In genomic region chr20:1997483-1998192, GRCh38 we compare ENCODE assay signal across 22 cellular contexts. TPM values are rescaled to one million over a fixed set of nuclear protein-coding genes. Genes with fewer than 3 reads are reported as not detected.
DNase-seq lines count a peak whose midpoint lies in the region; ATAC-seq and TF ChIP-seq lines count a peak whose summit lies in the region.
"Had no signal": no experiment of that assay in that cellular context is flagged by ENCODE, and none has a peak within 500 bp of the region (broad histone marks: within the 10 kb centered on the region; RNA-seq: fewer than 3 reads in every experiment).

No MANE protein-coding gene starts in this region.

- no peak overlapping the region for H3K27ac ChIP-seq in Peyer's patch
- H3K27ac ChIP-seq: BLaER1, C4-2B had no signal

- DNase-seq in WTC11 (ENCODE audit: low spot score) (no peak), ecto neural progenitor cell (ENCODE audit: low spot score) (peak; percentile 38), glutamatergic neuron (no peak), type B pancreatic cell (ENCODE audit: extremely low spot score, unreplicated experiment) (peak; percentile 49), nucleus accumbens (lab: John Stamatoyannopoulos, UW) (no peak), HUDEP-2 (lab: John Stamatoyannopoulos, UW; ENCODE audit: unreplicated experiment in 76 of 76) (no peak), Peyer's patch (no peak), HAP-1 (ENCODE audit: low spot score in 2 of 2) (no peak)
- DNase-seq: CD4-positive, CD25-positive, alpha-beta regulatory T cell; CD8-positive, alpha-beta T cell; DMS 273 treated with DMSO at 0.1 percent for 48 hours; DMS79; GF-D8; HFFc6 had no signal

- no peaks in the 10 kb centered on the region for H3K27me3 ChIP-seq in Peyer's patch
- peaks cover 46% of the 10 kb centered on the region for H3K27me3 ChIP-seq in HAP-1 (ENCODE audit: low read depth)

- H3K4me1 ChIP-seq in Peyer's patch, result no peaks in the 10 kb centered on the region
- H3K4me1 ChIP-seq in HAP-1, result no peaks in the 10 kb centered on the region
- H3K4me1 ChIP-seq: BLaER1 had no signal

- H3K27ac Mint-ChIP-seq in WTC11, result no peak overlapping the region
- H3K27ac Mint-ChIP-seq in glutamatergic neuron (ENCODE audit: unreplicated experiment), result no peak overlapping the region
- H3K27ac Mint-ChIP-seq in type B pancreatic cell, result no peak overlapping the region
- H3K27ac Mint-ChIP-seq: B cell; CD4-positive, CD25-positive, alpha-beta regulatory T cell; CD8-positive, alpha-beta T cell; HFFc6 had no signal

- H3K36me3 ChIP-seq in Peyer's patch (no peaks in the 10 kb centered on the region), HAP-1 (replicated peaks) (no peaks in the 10 kb centered on the region)
- H3K36me3 ChIP-seq: BLaER1 had no signal

- H3K4me1 Mint-ChIP-seq in WTC11 (peaks cover 17% of the 10 kb centered on the region), glutamatergic neuron (ENCODE audit: low read depth, unreplicated experiment) (no peaks in the 10 kb centered on the region), type B pancreatic cell (ENCODE audit: unreplicated experiment) (no peaks in the 10 kb centered on the region)
- H3K4me1 Mint-ChIP-seq: B cell; CD4-positive, CD25-positive, alpha-beta regulatory T cell had no signal

- no peak for TF ChIP-seq POLR2A in Peyer's patch (IDR thresholded peaks at IDR 0.05)

- in situ Hi-C loops in HAP-1 (cut with MboI; ENCODE audit: low sequenced_read_pairs), result no loop called here

- H3K27me3 Mint-ChIP-seq in WTC11 (ENCODE audit: low read depth), result peaks cover 5% of the 10 kb centered on the region
- H3K27me3 Mint-ChIP-seq in glutamatergic neuron (ENCODE audit: unreplicated experiment), result peaks cover 5% of the 10 kb centered on the region
- peaks cover 89% of the 10 kb centered on the region for H3K27me3 Mint-ChIP-seq in type B pancreatic cell

- POLR2A ChIA-PET in WTC11 (lab: Charles Lee), result no interaction called here

- CTCF ChIA-PET in WTC11 (lab: Charles Lee), result interaction anchor here (1.1 to 1.9 kb wide), 3 partner anchors 9 to 175 kb away, joined by 3 to 9 read pairs (median 5); no protein-coding TSS in a partner anchor

- H3K36me3 Mint-ChIP-seq in WTC11 (no peaks in the 10 kb centered on the region), glutamatergic neuron (ENCODE audit: unreplicated experiment) (no peaks in the 10 kb centered on the region), type B pancreatic cell (no peaks in the 10 kb centered on the region)
- H3K36me3 Mint-ChIP-seq: CD4-positive, CD25-positive, alpha-beta regulatory T cell; CD8-positive, alpha-beta T cell had no signal

- TF ChIP-seq CTCF in WTC11 (IDR thresholded peaks at IDR 0.05) (no peak), glutamatergic neuron (IDR thresholded peaks at IDR 0.05; ENCODE audit: partially characterized antibody, unreplicated experiment) (no peak), type B pancreatic cell (conservative IDR thresholded peaks at IDR 0.05) (no peak), Peyer's patch (IDR thresholded peaks at IDR 0.05) (no peak)

- H3K9me3 Mint-ChIP-seq in WTC11, result no peaks in the 10 kb centered on the region
- peaks cover 2% of the 10 kb centered on the region for H3K9me3 Mint-ChIP-seq in glutamatergic neuron (ENCODE audit: unreplicated experiment)
- H3K9me3 Mint-ChIP-seq in type B pancreatic cell, result no peaks in the 10 kb centered on the region
- H3K9me3 Mint-ChIP-seq: CD8-positive, alpha-beta T cell; H9; HFFc6 had no signal

- H3K9me3 ChIP-seq in Peyer's patch (no peaks in the 10 kb centered on the region), HAP-1 (no peaks in the 10 kb centered on the region)
- H3K9me3 ChIP-seq: BLaER1 had no signal

- no peak for ATAC-seq in WTC11
- ATAC-seq: CD8-positive, alpha-beta T cell had no signal

- H3K4me3 Mint-ChIP-seq in WTC11, result no peak overlapping the region
- H3K4me3 Mint-ChIP-seq in glutamatergic neuron (ENCODE audit: unreplicated experiment), result peak overlapping the region; percentile 25
- no peak overlapping the region for H3K4me3 Mint-ChIP-seq in type B pancreatic cell
- H3K4me3 Mint-ChIP-seq: B cell; CD4-positive, CD25-positive, alpha-beta regulatory T cell; CD8-positive, alpha-beta T cell; H9; HFFc6 had no signal

- no peak overlapping the region for H3K4me3 ChIP-seq in Peyer's patch
- H3K4me3 ChIP-seq in HAP-1, result no peak overlapping the region
- H3K4me3 ChIP-seq: BLaER1 had no signal

TF ChIP-seq in WTC11, 78 proteins besides CTCF, POLR2A, EP300 and RAD21:
- TF ChIP-seq HMGA2 (CRISPR knock-in tag; IDR thresholded peaks at IDR 0.05) (no peak), PRDM15 (CRISPR knock-in tag; IDR thresholded peaks at IDR 0.05) (peak; percentile 20; the same call in 1 of the 2 replicates)
TF ChIP-seq in WTC11: peak in this region for 1.

RNA-seq across cellular contexts. Expression of gene PDYN, which starts 3.8 kb away (rescaled TPM):
- total RNA-seq in WTC11 (2021) (0.14 to 0.28 TPM (median 0.21 TPM) in 3 replicates), glutamatergic neuron (ENCODE audit: unreplicated experiment) (not detected), type B pancreatic cell (ENCODE audit: low replicate concordance) (0.19 TPM in 1 of 2 replicates, not detected in the other), Peyer's patch (not detected)
- total RNA-seq: A172; A673; B cell; CD4-positive, CD25-positive, alpha-beta regulatory T cell; CD8-positive, alpha-beta T cell; G401; H4; HFFc6 had no signal

Comparison
In these comparisons a context has a peak if more than half of its experiments do, and no peak if none do; other contexts are left out.
1. DNase-seq: peak in ecto neural progenitor cell (single experiment) and type B pancreatic cell (single experiment); none in WTC11 (single experiment), glutamatergic neuron (single experiment), nucleus accumbens (0 of 56), HUDEP-2 (0 of 76), Peyer's patch (0 of 3) and HAP-1 (0 of 2).